8 cellular contexts compared by ENCODE assay signal in genomic region chr16:47141773-47142468, GRCh38. TPM values are rescaled to one million over a fixed set of nuclear protein-coding genes. Genes with fewer than 3 reads are reported as not detected.
A peak's percentile ranks its signal among the peaks of the same experiment; 100 is the strongest.
DNase-seq lines count a peak whose midpoint lies in the region; ATAC-seq, FAIRE-seq and TF ChIP-seq lines count a peak whose summit lies in the region.

No MANE protein-coding gene starts in this region.

- no peaks in the 10 kb centered on the region for H3K36me3 Mint-ChIP-seq in brain

- peaks cover 52% of the 10 kb centered on the region for H3K4me1 Mint-ChIP-seq in brain

- H3K4me3 ChIP-seq in iPS-11a (ENCODE audit: low read depth, low read length) (peak overlapping the region; percentile 69), skeletal muscle tissue (ENCODE audit: low read length in 3 of 3) (peak overlapping the region; percentile 73 to 82 (median 81))

- H3K9me3 ChIP-seq in skeletal muscle tissue (ENCODE audit: control insufficient read depth in 3 of 3, low read length in 3 of 3), result no peaks in the 10 kb centered on the region

- FAIRE-seq in A204.1 (lab: Jason Lieb, UNC) (peak; percentile 84), TTC549 (lab: Jason Lieb, UNC) (peak; percentile 15)

- H3K27ac Mint-ChIP-seq in brain, result peak overlapping the region; percentile 75 to 93 (median 90)

- peaks cover 3 to 13% (median 3%) of the 10 kb centered on the region in 3 donors for H3K4me1 ChIP-seq in skeletal muscle tissue (ENCODE audit: control insufficient read depth in 3 of 3, insufficient read depth in 3 of 3, low read length in 3 of 3)

- no peaks in the 10 kb centered on the region for H3K27me3 ChIP-seq in skeletal muscle tissue (ENCODE audit: control insufficient read depth in 3 of 3, insufficient read depth in 3 of 3, low read length in 3 of 3)

- TF ChIP-seq CTCF in brain (conservative IDR thresholded peaks at IDR 0.05), result peak; percentile 95 to 97

- H3K4me3 Mint-ChIP-seq in brain, result peak overlapping the region; percentile 93 to 99 (median 97)

- H3K27me3 Mint-ChIP-seq in brain, result peaks cover 7% of the 10 kb centered on the region

- H3K36me3 ChIP-seq in skeletal muscle tissue (ENCODE audit: control insufficient read depth in 3 of 3, insufficient read depth in 3 of 3, low read length in 3 of 3), result no peaks in the 10 kb centered on the region

- no peak overlapping the region for H3K27ac ChIP-seq in skeletal muscle tissue (ENCODE audit: low read depth, low read length)

- H3K9ac ChIP-seq in skeletal muscle tissue (ENCODE audit: low read depth in 1 of 3, low read length in 3 of 3), result peak overlapping the region in 2 of 3 donors; percentile 35 to 60

- no peaks in the 10 kb centered on the region for H3K9me3 Mint-ChIP-seq in brain

- peak; percentile 86 to 92 for DNase-seq in NCI-H2081 (lab: John Stamatoyannopoulos, UW)

- ATAC-seq in GM18511 (IDR thresholded peaks at IDR 0.05; ENCODE audit: unreplicated experiment), result peak; percentile 53
- ATAC-seq in HG03025 (IDR thresholded peaks at IDR 0.05; ENCODE audit: low FRiP score, unreplicated experiment), result peak; percentile 37

RNA-seq across cellular contexts. Expression of gene NETO2, which starts 1.8 kb away (rescaled TPM):
- polyA plus RNA-seq in brain (ENCODE audit: insufficient read depth, low read depth, low replicate concordance), result 10.8 TPM
- 3.7 TPM for total RNA-seq in skeletal muscle tissue
